ENCODE assay signal across 2 cellular contexts in the genomic region with DNA sequence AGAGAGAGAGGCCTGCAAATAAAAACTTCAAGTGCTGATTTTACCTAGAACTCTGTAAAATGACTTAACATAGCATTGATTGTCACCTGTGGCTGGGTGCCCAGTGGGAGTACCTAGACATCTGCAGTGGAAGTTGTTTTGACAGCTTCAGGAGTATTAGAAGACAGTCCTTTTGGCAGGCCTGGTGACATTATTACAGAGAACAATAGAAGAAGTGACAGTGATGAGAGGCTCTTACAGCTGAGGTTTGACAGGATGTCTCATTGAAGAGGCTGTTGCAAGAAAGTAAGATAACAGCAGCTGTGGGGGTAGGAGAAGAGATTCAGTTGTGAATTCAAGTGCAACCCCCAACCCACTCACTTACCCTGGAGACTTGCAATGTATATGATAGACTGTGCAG.
TF ChIP-seq lines count a peak whose summit lies in the region.

No MANE protein-coding gene starts in this region.

TF ChIP-seq in SK-N-SH, 30 proteins besides CTCF, POLR2A, EP300 and RAD21 (continued from another document):
- TF ChIP-seq NRF1 (IDR thresholded peaks at IDR 0.05; ENCODE audit: low read depth, low read length) (no peak), NFIC (IDR thresholded peaks at IDR 0.05; ENCODE audit: borderline replicate concordance) (no peak)

TF ChIP-seq in SK-N-SH treated with all-trans-retinoic acid at 6 μM for 48 hours, 23 proteins besides CTCF, POLR2A, EP300 and RAD21 (continued from another document):
- TF ChIP-seq, protein P1, sequence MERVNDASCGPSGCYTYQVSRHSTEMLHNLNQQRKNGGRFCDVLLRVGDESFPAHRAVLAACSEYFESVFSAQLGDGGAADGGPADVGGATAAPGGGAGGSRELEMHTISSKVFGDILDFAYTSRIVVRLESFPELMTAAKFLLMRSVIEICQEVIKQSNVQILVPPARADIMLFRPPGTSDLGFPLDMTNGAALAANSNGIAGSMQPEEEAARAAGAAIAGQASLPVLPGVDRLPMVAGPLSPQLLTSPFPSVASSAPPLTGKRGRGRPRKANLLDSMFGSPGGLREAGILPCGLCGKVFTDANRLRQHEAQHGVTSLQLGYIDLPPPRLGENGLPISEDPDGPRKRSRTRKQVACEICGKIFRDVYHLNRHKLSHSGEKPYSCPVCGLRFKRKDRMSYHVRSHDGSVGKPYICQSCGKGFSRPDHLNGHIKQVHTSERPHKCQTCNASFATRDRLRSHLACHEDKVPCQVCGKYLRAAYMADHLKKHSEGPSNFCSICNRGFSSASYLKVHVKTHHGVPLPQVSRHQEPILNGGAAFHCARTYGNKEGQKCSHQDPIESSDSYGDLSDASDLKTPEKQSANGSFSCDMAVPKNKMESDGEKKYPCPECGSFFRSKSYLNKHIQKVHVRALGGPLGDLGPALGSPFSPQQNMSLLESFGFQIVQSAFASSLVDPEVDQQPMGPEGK (CRISPR knock-in tag; IDR thresholded peaks at IDR 0.05; ENCODE audit: borderline replicate concordance), result no peak
- TF ChIP-seq PPARA (CRISPR knock-in tag; IDR thresholded peaks at IDR 0.05; ENCODE audit: borderline replicate concordance), result no peak
- no peak for TF ChIP-seq ZNF565 (CRISPR knock-in tag; conservative IDR thresholded peaks at IDR 0.05; ENCODE audit: low read depth)
- TF ChIP-seq ZFP3 (CRISPR knock-in tag; IDR thresholded peaks at IDR 0.05), result no peak
- TF ChIP-seq, protein P2, sequence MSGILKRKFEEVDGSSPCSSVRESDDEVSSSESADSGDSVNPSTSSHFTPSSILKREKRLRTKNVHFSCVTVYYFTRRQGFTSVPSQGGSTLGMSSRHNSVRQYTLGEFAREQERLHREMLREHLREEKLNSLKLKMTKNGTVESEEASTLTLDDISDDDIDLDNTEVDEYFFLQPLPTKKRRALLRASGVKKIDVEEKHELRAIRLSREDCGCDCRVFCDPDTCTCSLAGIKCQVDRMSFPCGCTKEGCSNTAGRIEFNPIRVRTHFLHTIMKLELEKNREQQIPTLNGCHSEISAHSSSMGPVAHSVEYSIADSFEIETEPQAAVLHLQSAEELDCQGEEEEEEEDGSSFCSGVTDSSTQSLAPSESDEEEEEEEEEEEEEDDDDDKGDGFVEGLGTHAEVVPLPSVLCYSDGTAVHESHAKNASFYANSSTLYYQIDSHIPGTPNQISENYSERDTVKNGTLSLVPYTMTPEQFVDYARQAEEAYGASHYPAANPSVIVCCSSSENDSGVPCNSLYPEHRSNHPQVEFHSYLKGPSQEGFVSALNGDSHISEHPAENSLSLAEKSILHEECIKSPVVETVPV (CRISPR knock-in tag; IDR thresholded peaks at IDR 0.05), result no peak
- TF ChIP-seq CSDC2 (CRISPR knock-in tag; IDR thresholded peaks at IDR 0.05), result no peak
